Comparison of ENCODE assay signal across 21 cellular contexts in genomic region chr12:15525414-15525813, GRCh38.
"Had no signal": no experiment of that assay in that cellular context is flagged by ENCODE, and none has a peak within 500 bp of the region (broad histone marks: within the 10 kb centered on the region; RNA-seq: fewer than 3 reads in every experiment).

No MANE protein-coding gene starts in this region.

- H3K4me3 ChIP-seq: lung, prostate gland, tibial nerve, vagina had no signal

- ATAC-seq: activated CD8-positive, alpha-beta T cell treated with anti-CD3 and anti-CD28 coated beads, Interleukin-2, amount 10 ng/mL, durations not matched to agents 7 days and 5 days; activated naive CD8-positive, alpha-beta T cell treated with anti-CD3 and anti-CD28 coated beads, Interleukin-2, amount 50 U/mL, for 24 hours; left lobe of liver; right cardiac atrium; stimulated activated naive CD8-positive, alpha-beta T cell treated with anti-CD3 and anti-CD28 coated beads, Interleukin-15, Interleukin-2, amounts not matched to agents 100 U/mL and 50 U/mL, for 24 hours had no signal

- H3K27ac ChIP-seq: prostate gland, tibial nerve, vagina had no signal

- H3K9me3 ChIP-seq: prostate gland, vagina had no signal

- DNase-seq: activated CD4-positive, alpha-beta T cell treated with anti-CD3 and anti-CD28 coated beads, Interleukin-2, amount 10 ng/mL, durations not matched to agents 7 days and 5 days; activated CD8-positive, alpha-beta T cell treated with anti-CD3 and anti-CD28 coated beads, Interleukin-2, amount 10 ng/mL, durations not matched to agents 7 days and 5 days; activated effector memory CD4-positive, alpha-beta T cell treated with Interleukin-2 at 50 U/mL for 16 hours; activated naive CD4-positive, alpha-beta T cell treated with anti-CD3 and anti-CD28 coated beads, Interleukin-2, amount 10 ng/mL, durations not matched to agents 7 days and 5 days; activated naive CD8-positive, alpha-beta T cell treated with anti-CD3 and anti-CD28 coated beads, Interleukin-2, amount 50 U/mL, for 24 hours; activated T-cell treated with anti-CD3 and anti-CD28 coated beads, Interleukin-2, amount 50 U/mL, for 48 hours; anterior cingulate cortex; cortex of kidney; effector CD4-positive, alpha-beta T cell; foreskin fibroblast; hypothalamus; kidney; right cardiac atrium; stimulated activated CD4-positive, alpha-beta T cell treated with anti-CD3 and anti-CD28 coated beads, Interleukin-2, amount 100 ng/mL, for 24 hours; stimulated activated naive CD8-positive, alpha-beta T cell treated with anti-CD3 and anti-CD28 coated beads, Interleukin-15, Interleukin-2, amounts not matched to agents 100 U/mL and 50 U/mL, for 24 hours; substantia nigra had no signal

- H3K36me3 ChIP-seq: prostate gland, tibial nerve, vagina had no signal

- H3K4me1 ChIP-seq: prostate gland, tibial nerve, vagina had no signal

- H3K27me3 ChIP-seq: tibial nerve, vagina had no signal
